8 cellular contexts compared by ENCODE assay signal in the genomic region with DNA sequence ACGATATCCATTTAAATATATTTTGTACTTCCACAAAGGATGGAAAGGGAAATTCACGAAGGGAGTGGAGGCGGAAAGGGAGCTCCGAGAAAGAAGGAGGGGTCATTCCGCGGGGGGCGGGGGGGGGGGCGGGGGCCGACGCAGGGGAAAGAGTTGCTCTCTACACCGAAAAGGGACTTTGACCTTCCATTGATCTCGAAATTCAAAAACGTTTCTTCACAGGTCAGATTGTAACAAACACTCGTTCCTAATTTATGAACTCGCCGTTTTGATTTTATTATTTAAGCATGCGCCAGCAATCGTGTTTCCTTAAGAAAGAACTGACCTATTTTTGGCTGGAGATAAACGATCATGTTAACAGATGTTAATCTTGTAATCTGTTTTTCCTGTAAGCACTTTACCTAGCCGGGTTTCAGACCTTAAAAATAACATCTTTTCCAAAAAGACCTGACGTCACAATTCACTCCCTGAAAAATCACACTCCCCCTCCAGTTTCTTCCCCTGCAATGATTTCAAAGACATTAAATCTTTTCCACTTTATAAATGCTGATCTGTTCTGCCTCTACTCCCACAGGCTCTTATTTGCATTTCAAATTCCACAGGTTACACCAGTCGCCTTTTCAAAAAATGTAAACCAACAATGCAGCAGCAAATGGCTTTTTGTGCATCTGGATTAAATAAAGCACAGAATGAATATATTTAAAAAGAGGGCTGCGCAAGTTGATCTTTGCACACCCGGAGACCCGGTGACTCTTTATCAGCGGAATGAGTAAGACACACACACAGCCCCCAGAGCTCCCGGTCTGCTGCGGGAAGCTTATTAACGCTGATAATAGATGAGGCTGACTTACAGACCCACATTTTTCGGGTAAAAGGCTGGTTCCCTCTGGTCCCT. TPM values are rescaled to one million over a fixed set of nuclear protein-coding genes. Genes with fewer than 3 reads are reported as not detected.
DNase-seq lines count a peak whose midpoint lies in the region; ATAC-seq and TF ChIP-seq lines count a peak whose summit lies in the region.

No MANE protein-coding gene starts in this region.

- no peak for DNase-seq in T-helper 1 cell
- peak; percentile 69 to 87 for DNase-seq in NCI-H1930 (lab: John Stamatoyannopoulos, UW)
- DNase-seq in activated CD4-positive, alpha-beta memory T cell treated with anti-CD3 and anti-CD28 coated beads, Interleukin-2, amount 10 ng/mL, durations not matched to agents 7 days and 5 days: no peak
- peak; percentile 67 for DNase-seq in fibroblast of peridontal ligament (ENCODE audit: extremely low read depth)
- peak; percentile 27 for DNase-seq in neural crest cell (ENCODE audit: low read depth, low spot score)

- peaks cover 25% of the 10 kb centered on the region for H3K4me1 Mint-ChIP-seq in T-helper 1 cell treated with Interleukin-12 subunit alpha and Interleukin-12 subunit beta and Interleukin-4 antibody, amounts not matched to agents 30 μg/mL and 1 μg/mL, for 36 hours (ENCODE audit: low read depth)
- H3K4me1 Mint-ChIP-seq in activated CD4-positive, alpha-beta memory T cell treated with anti-CD3 and anti-CD28 coated beads, Interleukin-2, amount 10 ng/mL, durations not matched to agents 7 days and 5 days: peaks cover 34% of the 10 kb centered on the region
- peaks cover 59% of the 10 kb centered on the region for H3K4me1 Mint-ChIP-seq in neural crest cell

- peak overlapping the region; percentile 79 for H3K27ac Mint-ChIP-seq in T-helper 1 cell treated with Interleukin-12 subunit alpha and Interleukin-12 subunit beta and Interleukin-4 antibody, amounts not matched to agents 30 μg/mL and 1 μg/mL, for 36 hours
- H3K27ac Mint-ChIP-seq in activated CD4-positive, alpha-beta memory T cell treated with anti-CD3 and anti-CD28 coated beads, Interleukin-2, amount 10 ng/mL, durations not matched to agents 7 days and 5 days: peak overlapping the region; percentile 53
- H3K27ac Mint-ChIP-seq in neural crest cell (ENCODE audit: unreplicated experiment): peak overlapping the region; percentile 96

- ATAC-seq in HG02610 (IDR thresholded peaks at IDR 0.05; ENCODE audit: unreplicated experiment): peak; percentile 12
- ATAC-seq in HG03025 (IDR thresholded peaks at IDR 0.05; ENCODE audit: low FRiP score, unreplicated experiment): no peak

- CTCF ChIA-PET in activated CD4-positive, alpha-beta memory T cell treated with anti-CD3 and anti-CD28 coated beads, Interleukin-2, amount 10 ng/mL, durations not matched to agents 7 days and 5 days (lab: Charles Lee): interaction anchor here (0.7 to 2.2 kb wide), 2 partner anchors 216 to 1413 kb away, joined by 3 to 5 read pairs; no protein-coding TSS in a partner anchor

- POLR2A ChIA-PET in activated CD4-positive, alpha-beta memory T cell treated with anti-CD3 and anti-CD28 coated beads, Interleukin-2, amount 10 ng/mL, durations not matched to agents 7 days and 5 days (lab: Charles Lee): interaction anchor here (0.9 kb wide), 1 partner anchor 228 kb away, joined by 5 read pairs; no protein-coding TSS in a partner anchor

- H3K27me3 Mint-ChIP-seq in T-helper 1 cell treated with Interleukin-12 subunit alpha and Interleukin-12 subunit beta and Interleukin-4 antibody, amounts not matched to agents 30 μg/mL and 1 μg/mL, for 36 hours (ENCODE audit: low read depth): peaks cover 84% of the 10 kb centered on the region
- H3K27me3 Mint-ChIP-seq in activated CD4-positive, alpha-beta memory T cell treated with anti-CD3 and anti-CD28 coated beads, Interleukin-2, amount 10 ng/mL, durations not matched to agents 7 days and 5 days: peaks cover 76% of the 10 kb centered on the region
- H3K27me3 Mint-ChIP-seq in neural crest cell (ENCODE audit: low read depth): peaks cover 6% of the 10 kb centered on the region

- no peaks in the 10 kb centered on the region for H3K9me3 Mint-ChIP-seq in T-helper 1 cell treated with Interleukin-12 subunit alpha and Interleukin-12 subunit beta and Interleukin-4 antibody, amounts not matched to agents 30 μg/mL and 1 μg/mL, for 36 hours
- no peaks in the 10 kb centered on the region for H3K9me3 Mint-ChIP-seq in activated CD4-positive, alpha-beta memory T cell treated with anti-CD3 and anti-CD28 coated beads, Interleukin-2, amount 10 ng/mL, durations not matched to agents 7 days and 5 days
- H3K9me3 Mint-ChIP-seq in neural crest cell: no peaks in the 10 kb centered on the region

- TF ChIP-seq CTCF in neural crest cell (conservative IDR thresholded peaks at IDR 0.05): no peak

- peak overlapping the region; percentile 95 for H3K4me3 Mint-ChIP-seq in T-helper 1 cell treated with Interleukin-12 subunit alpha and Interleukin-12 subunit beta and Interleukin-4 antibody, amounts not matched to agents 30 μg/mL and 1 μg/mL, for 36 hours
- H3K4me3 Mint-ChIP-seq in activated CD4-positive, alpha-beta memory T cell treated with anti-CD3 and anti-CD28 coated beads, Interleukin-2, amount 10 ng/mL, durations not matched to agents 7 days and 5 days: peak overlapping the region; percentile 85
- H3K4me3 Mint-ChIP-seq in neural crest cell: peak overlapping the region; percentile 91

- no peaks in the 10 kb centered on the region for H3K36me3 Mint-ChIP-seq in T-helper 1 cell treated with Interleukin-12 subunit alpha and Interleukin-12 subunit beta and Interleukin-4 antibody, amounts not matched to agents 30 μg/mL and 1 μg/mL, for 36 hours (ENCODE audit: low read depth)
- H3K36me3 Mint-ChIP-seq in activated CD4-positive, alpha-beta memory T cell treated with anti-CD3 and anti-CD28 coated beads, Interleukin-2, amount 10 ng/mL, durations not matched to agents 7 days and 5 days (ENCODE audit: low read depth): peaks cover 7% of the 10 kb centered on the region
- no peaks in the 10 kb centered on the region for H3K36me3 Mint-ChIP-seq in neural crest cell (ENCODE audit: low read depth)

RNA-seq across cellular contexts. Expression of gene ZNF516, which starts 1.6 kb away (rescaled TPM):
- total RNA-seq in activated CD4-positive, alpha-beta memory T cell treated with anti-CD3 and anti-CD28 coated beads, Interleukin-2, amount 10 ng/mL, durations not matched to agents 7 days and 5 days: 1 to 10 TPM; 3.9 to 5.0 TPM
- total RNA-seq in neural crest cell: 90.7 and 91.2 TPM in 2 replicates

Comparison
In these comparisons a context has a peak if more than half of its experiments do, and no peak if none do; other contexts are left out.
1. DNase-seq: peak in NCI-H1930 (2 of 2), fibroblast of peridontal ligament (single experiment) and neural crest cell (single experiment); none in T-helper 1 cell (0 of 5) and activated CD4-positive, alpha-beta memory T cell treated with anti-CD3 and anti-CD28 coated beads, Interleukin-2, amount 10 ng/mL, durations not matched to agents 7 days and 5 days (single experiment).
2. RNA of gene ZNF516, which starts 1.6 kb away (total RNA-seq): 90.7 to 91.2 TPM in neural crest cell; 3.9 to 5.0 TPM in activated CD4-positive, alpha-beta memory T cell treated with anti-CD3 and anti-CD28 coated beads, Interleukin-2, amount 10 ng/mL, durations not matched to agents 7 days and 5 days; every median in the first group is over 10 times any median in the second.
3. Peak in every context shown above with its lines, with median percentiles within 50 percentile points of each other: H3K27ac Mint-ChIP-seq and H3K4me3 Mint-ChIP-seq.